In the genomic region with DNA sequence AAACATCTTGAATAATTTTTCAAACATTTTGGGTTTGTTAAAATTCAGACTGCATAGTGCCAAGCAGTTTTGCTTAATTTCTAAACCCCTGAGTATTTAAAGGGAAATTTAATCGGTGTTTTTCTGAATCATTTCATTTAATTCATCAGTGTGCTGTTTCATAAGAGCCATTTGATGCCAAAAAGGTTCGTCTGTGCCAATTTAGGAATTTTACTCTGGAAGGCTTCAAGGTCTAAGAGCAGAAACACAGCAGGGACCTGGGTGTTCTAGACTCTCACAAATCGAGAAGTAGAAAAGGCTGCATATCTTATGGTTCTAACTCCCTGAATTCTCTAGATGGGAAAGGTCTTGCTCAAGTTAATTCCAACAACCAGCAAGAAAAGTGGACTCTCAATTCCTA, we compare ENCODE assay signal across 22 cellular contexts.
DNase-seq lines count a peak whose midpoint lies in the region; ATAC-seq and TF ChIP-seq lines count a peak whose summit lies in the region.
"Had no signal": no experiment of that assay in that cellular context is flagged by ENCODE, and none has a peak within 500 bp of the region (broad histone marks: within the 10 kb centered on the region; RNA-seq: fewer than 3 reads in every experiment).

No MANE protein-coding gene starts in this region.

- intact Hi-C loops in ascending aorta (cut with DNase I): loop anchor here (5.0 kb wide), 3 partner anchors 86 to 446 kb away; no protein-coding TSS in a partner anchor
- intact Hi-C loops in heart right ventricle (cut with DNase I): no loop called here
- intact Hi-C loops in uterus (cut with DNase I; ENCODE audit: low total_unique reads): no loop called here

- H3K9me3 Mint-ChIP-seq in activated naive CD4-positive, alpha-beta T cell treated with anti-CD3 and anti-CD28 coated beads, Interleukin-2, amount 10 ng/mL, durations not matched to agents 7 days and 5 days: no peaks in the 10 kb centered on the region
- H3K9me3 Mint-ChIP-seq: activated CD4-positive, alpha-beta T cell treated with anti-CD3 and anti-CD28 coated beads, Interleukin-2, amount 10 ng/mL, durations not matched to agents 24 days and 14 days; activated naive CD8-positive, alpha-beta T cell treated with anti-CD3 and anti-CD28 coated beads, Interleukin-2, amount 10 ng/mL, durations not matched to agents 7 days and 5 days; activated T-helper 17 cell treated with anti-CD3 and anti-CD28 coated beads, Interleukin-2, amount 50 U/mL, for 72 hours; CD4-positive, alpha-beta T cell; endodermal cell; H9; neural progenitor cell; stimulated activated naive CD8-positive, alpha-beta T cell treated with anti-CD3 and anti-CD28 coated beads, Interleukin-15, amount 100 ng/mL, for 72 hours; T-helper 1 cell treated with Interleukin-12 subunit alpha and Interleukin-12 subunit beta and Interleukin-4 antibody, amounts not matched to agents 30 μg/mL and 1 μg/mL, for 36 hours had no signal

- WGBS in heart right ventricle, 2 donors: 52 to 68% methylated on average over 3 of the region's 3 CpGs

- H3K4me1 Mint-ChIP-seq in activated naive CD4-positive, alpha-beta T cell treated with anti-CD3 and anti-CD28 coated beads, Interleukin-2, amount 10 ng/mL, durations not matched to agents 7 days and 5 days: no peaks in the 10 kb centered on the region
- H3K4me1 Mint-ChIP-seq: activated CD4-positive, alpha-beta T cell treated with anti-CD3 and anti-CD28 coated beads, Interleukin-2, amount 10 ng/mL, durations not matched to agents 24 days and 14 days; activated naive CD8-positive, alpha-beta T cell treated with anti-CD3 and anti-CD28 coated beads, Interleukin-2, amount 10 ng/mL, durations not matched to agents 7 days and 5 days; activated T-helper 17 cell treated with anti-CD3 and anti-CD28 coated beads, Interleukin-2, amount 50 U/mL, for 72 hours; brain; H9; neural progenitor cell; stimulated activated naive CD8-positive, alpha-beta T cell treated with anti-CD3 and anti-CD28 coated beads, Interleukin-15, amount 100 ng/mL, for 72 hours had no signal

- H3K9me3 ChIP-seq in ascending aorta (peaks cover 0 to 10% of the 10 kb centered on the region in 2 donors), heart right ventricle (peaks cover 0 to 8% (median 0%) of the 10 kb centered on the region in 11 donors), uterus (no peaks in the 10 kb centered on the region)
- H3K9me3 ChIP-seq: psoas muscle had no signal

- peak in 2 of 8 donors; percentile 26 to 34 for ATAC-seq in heart right ventricle
- ATAC-seq in foreskin keratinocyte: no peak
- ATAC-seq: activated T-helper 17 cell treated with anti-CD3 and anti-CD28 coated beads, Interleukin-2, amount 50 U/mL, for 72 hours; Panc1; stimulated activated naive CD8-positive, alpha-beta T cell treated with anti-CD3 and anti-CD28 coated beads, Interleukin-15, amount 100 ng/mL, for 72 hours had no signal

- H3K27me3 Mint-ChIP-seq in activated naive CD4-positive, alpha-beta T cell treated with anti-CD3 and anti-CD28 coated beads, Interleukin-2, amount 10 ng/mL, durations not matched to agents 7 days and 5 days: no peaks in the 10 kb centered on the region
- H3K27me3 Mint-ChIP-seq: activated CD4-positive, alpha-beta T cell treated with anti-CD3 and anti-CD28 coated beads, Interleukin-2, amount 10 ng/mL, durations not matched to agents 24 days and 14 days; activated naive CD8-positive, alpha-beta T cell treated with anti-CD3 and anti-CD28 coated beads, Interleukin-2, amount 10 ng/mL, durations not matched to agents 7 days and 5 days; activated T-helper 17 cell treated with anti-CD3 and anti-CD28 coated beads, Interleukin-2, amount 50 U/mL, for 72 hours; brain; CD4-positive, alpha-beta T cell; stimulated activated naive CD8-positive, alpha-beta T cell treated with anti-CD3 and anti-CD28 coated beads, Interleukin-15, amount 100 ng/mL, for 72 hours had no signal

- DNase-seq in ascending aorta (ENCODE audit: low spot score in 2 of 2) (no peak), heart right ventricle (no peak), pons (ENCODE audit: low spot score) (peak; percentile 2), uterus (no peak), foreskin keratinocyte (no peak), NOMO-1 treated with dmso at 0.1 percent for 144 hours (lab: John Stamatoyannopoulos, UW; ENCODE audit: unreplicated experiment) (no peak)
- DNase-seq in activated naive CD4-positive, alpha-beta T cell treated with anti-CD3 and anti-CD28 coated beads, Interleukin-2, amount 10 ng/mL, durations not matched to agents 7 days and 5 days: no peak
- DNase-seq: activated CD4-positive, alpha-beta T cell treated with anti-CD3 and anti-CD28 coated beads, Interleukin-2, amount 10 ng/mL, durations not matched to agents 24 days and 14 days; activated naive CD8-positive, alpha-beta T cell treated with anti-CD3 and anti-CD28 coated beads, Interleukin-2, amount 10 ng/mL, durations not matched to agents 7 days and 5 days; CD4-positive, alpha-beta T cell; endodermal cell; H9; hippocampal formation; NCI-H1105 treated with DMSO at 0.1 percent for 48 hours; NCI-H510A; stimulated activated naive CD8-positive, alpha-beta T cell treated with anti-CD3 and anti-CD28 coated beads, Interleukin-15, amount 100 ng/mL, for 72 hours had no signal

- CTCF ChIA-PET in activated naive CD4-positive, alpha-beta T cell treated with anti-CD3 and anti-CD28 coated beads, Interleukin-2, amount 10 ng/mL, durations not matched to agents 7 days and 5 days (lab: Charles Lee): no interaction called here

- no peak overlapping the region for H3K27ac Mint-ChIP-seq in activated naive CD4-positive, alpha-beta T cell treated with anti-CD3 and anti-CD28 coated beads, Interleukin-2, amount 10 ng/mL, durations not matched to agents 7 days and 5 days
- H3K27ac Mint-ChIP-seq: activated CD4-positive, alpha-beta T cell treated with anti-CD3 and anti-CD28 coated beads, Interleukin-2, amount 10 ng/mL, durations not matched to agents 24 days and 14 days; activated naive CD8-positive, alpha-beta T cell treated with anti-CD3 and anti-CD28 coated beads, Interleukin-2, amount 10 ng/mL, durations not matched to agents 7 days and 5 days; activated T-helper 17 cell treated with anti-CD3 and anti-CD28 coated beads, Interleukin-2, amount 50 U/mL, for 72 hours; CD4-positive, alpha-beta T cell; endodermal cell; H9; neural progenitor cell; stimulated activated naive CD8-positive, alpha-beta T cell treated with anti-CD3 and anti-CD28 coated beads, Interleukin-15, amount 100 ng/mL, for 72 hours; T-helper 1 cell treated with Interleukin-12 subunit alpha and Interleukin-12 subunit beta and Interleukin-4 antibody, amounts not matched to agents 30 μg/mL and 1 μg/mL, for 36 hours had no signal

- H3K4me3 Mint-ChIP-seq in activated naive CD4-positive, alpha-beta T cell treated with anti-CD3 and anti-CD28 coated beads, Interleukin-2, amount 10 ng/mL, durations not matched to agents 7 days and 5 days: no peak overlapping the region
- H3K4me3 Mint-ChIP-seq: activated CD4-positive, alpha-beta T cell treated with anti-CD3 and anti-CD28 coated beads, Interleukin-2, amount 10 ng/mL, durations not matched to agents 24 days and 14 days; activated naive CD8-positive, alpha-beta T cell treated with anti-CD3 and anti-CD28 coated beads, Interleukin-2, amount 10 ng/mL, durations not matched to agents 7 days and 5 days; activated T-helper 17 cell treated with anti-CD3 and anti-CD28 coated beads, Interleukin-2, amount 50 U/mL, for 72 hours; brain; CD4-positive, alpha-beta T cell; endodermal cell; H9; neural progenitor cell; stimulated activated naive CD8-positive, alpha-beta T cell treated with anti-CD3 and anti-CD28 coated beads, Interleukin-15, amount 100 ng/mL, for 72 hours; T-helper 1 cell treated with Interleukin-12 subunit alpha and Interleukin-12 subunit beta and Interleukin-4 antibody, amounts not matched to agents 30 μg/mL and 1 μg/mL, for 36 hours had no signal

- no peak for TF ChIP-seq CTCF in ascending aorta (IDR thresholded peaks at IDR 0.05)
- no peak for TF ChIP-seq CTCF in heart right ventricle (IDR thresholded peaks at IDR 0.05)
- no peak for TF ChIP-seq CTCF in uterus (IDR thresholded peaks at IDR 0.05)
- no peak for TF ChIP-seq CTCF in foreskin keratinocyte (conservative IDR thresholded peaks at IDR 0.05)

- H3K4me1 ChIP-seq in ascending aorta (peaks cover 9 to 23% of the 10 kb centered on the region in 2 donors), heart right ventricle (peaks cover 0 to 25% (median 14%) of the 10 kb centered on the region in 9 donors), uterus (peaks cover 0 to 7% of the 10 kb centered on the region in 2 donors), foreskin keratinocyte (no peaks in the 10 kb centered on the region)
- H3K4me1 ChIP-seq: neural progenitor cell had no signal

- H3K36me3 ChIP-seq in ascending aorta (no peaks in the 10 kb centered on the region), heart right ventricle (no peaks in the 10 kb centered on the region), uterus (no peaks in the 10 kb centered on the region)
- H3K36me3 ChIP-seq: neural progenitor cell had no signal

- H3K36me3 Mint-ChIP-seq in activated naive CD4-positive, alpha-beta T cell treated with anti-CD3 and anti-CD28 coated beads, Interleukin-2, amount 10 ng/mL, durations not matched to agents 7 days and 5 days: no peaks in the 10 kb centered on the region
- H3K36me3 Mint-ChIP-seq: activated naive CD8-positive, alpha-beta T cell treated with anti-CD3 and anti-CD28 coated beads, Interleukin-2, amount 10 ng/mL, durations not matched to agents 7 days and 5 days; brain; neural progenitor cell had no signal

- peak overlapping the region; percentile 74 to 91 for H3K27ac ChIP-seq in ascending aorta
- peak overlapping the region in 6 of 10 donors; percentile 17 to 58 (median 52) for H3K27ac ChIP-seq in heart right ventricle
- H3K27ac ChIP-seq in uterus: peak overlapping the region; percentile 42 to 60
- H3K27ac ChIP-seq in foreskin keratinocyte: no peak overlapping the region
- H3K27ac ChIP-seq: neural progenitor cell, psoas muscle had no signal

- no peak overlapping the region for H3K4me3 ChIP-seq in ascending aorta
- H3K4me3 ChIP-seq in heart right ventricle: no peak overlapping the region
- no peak overlapping the region for H3K4me3 ChIP-seq in uterus
- H3K4me3 ChIP-seq: neural progenitor cell, psoas muscle had no signal

- no peak for TF ChIP-seq POLR2A in uterus (IDR thresholded peaks at IDR 0.05)

- H3K27me3 ChIP-seq in ascending aorta: no peaks in the 10 kb centered on the region
- no peaks in the 10 kb centered on the region for H3K27me3 ChIP-seq in heart right ventricle
- no peaks in the 10 kb centered on the region for H3K27me3 ChIP-seq in uterus
- no peaks in the 10 kb centered on the region for H3K27me3 ChIP-seq in foreskin keratinocyte
- H3K27me3 ChIP-seq: neural progenitor cell had no signal
